Comparison of ENCODE assay signal across 8 cellular contexts in genomic region chr15:40763801-40764765, GRCh38. TPM values are rescaled to one million over a fixed set of nuclear protein-coding genes. Genes with fewer than 3 reads are reported as not detected.
DNase-seq lines count a peak whose midpoint lies in the region; ATAC-seq and TF ChIP-seq lines count a peak whose summit lies in the region.

TSS of gene GCHFR (plus strand) at chr15:40764068. CDS start at chr15:40764181, 113 bp downstream.

- peak; percentile 43 for TF ChIP-seq CTCF in Loucy (conservative IDR thresholded peaks at IDR 0.05; ENCODE audit: low read length)
- peak; percentile 37 to 57 (median 50) for TF ChIP-seq CTCF in right lobe of liver (IDR thresholded peaks at IDR 0.05)

- peaks cover 7% of the 10 kb centered on the region for H4K20me1 ChIP-seq in Loucy (ENCODE audit: insufficient read depth, low read length, poor library complexity, severe bottlenecking)

- peak; percentile 94 for TF ChIP-seq POLR2A in right lobe of liver (IDR thresholded peaks at IDR 0.05)

- H3K9me2 ChIP-seq in Loucy (replicated peaks; ENCODE audit: low read depth, low read length), result no peaks in the 10 kb centered on the region

- H3K4me3 ChIP-seq in Loucy (ENCODE audit: low read length, poor library complexity, severe bottlenecking), result peak within 1 kb of the TSS; percentile 98
- H3K4me3 ChIP-seq in right lobe of liver, result peak within 1 kb of the TSS; percentile 70 to 84 (median 79)

- peaks cover 35% of the 10 kb centered on the region for H3K4me1 Mint-ChIP-seq in activated CD4-positive, alpha-beta T cell treated with anti-CD3 and anti-CD28 coated beads for 36 hours

- no peaks in the 10 kb centered on the region for H3K27me3 Mint-ChIP-seq in activated CD4-positive, alpha-beta T cell treated with anti-CD3 and anti-CD28 coated beads for 36 hours

- peak within 1 kb of the TSS; percentile 78 for H2AFZ ChIP-seq in Loucy (ENCODE audit: low read length)

- CTCF ChIA-PET in activated CD4-positive, alpha-beta T cell treated with anti-CD3 and anti-CD28 coated beads for 36 hours (lab: Charles Lee), result interaction anchor here (0.6 to 1.9 kb wide), 8 partner anchors 9 to 809 kb away, joined by 3 to 7 read pairs (median 4); partner anchors contain the start of gene RMDN3

- DNase-seq in DMS153 treated with DMSO at 0.1 percent for 48 hours (lab: John Stamatoyannopoulos, UW; ENCODE audit: unreplicated experiment), result peak; percentile 21
- DNase-seq in activated CD4-positive, alpha-beta T cell treated with anti-CD3 and anti-CD28 coated beads for 36 hours, result peak; percentile 85
- peak; percentile 79 for DNase-seq in dermis blood vessel endothelial cell
- peak; percentile 88 to 93 (median 90) for DNase-seq in right lobe of liver
- DNase-seq in stimulated activated CD4-positive, alpha-beta T cell treated with anti-CD3 and anti-CD28 coated beads, TNF-alpha, amount 100 ng/mL, for 48 hours (ENCODE audit: low read depth in 3 of 3), result peak; percentile 45 to 60 (median 54)

- H3K4me2 ChIP-seq in Loucy (ENCODE audit: low read depth, low read length, poor library complexity, severe bottlenecking), result peak within 1 kb of the TSS; percentile 95

- POLR2A ChIA-PET in activated CD4-positive, alpha-beta T cell treated with anti-CD3 and anti-CD28 coated beads for 36 hours (lab: Charles Lee), result interaction anchor here (0.5 to 1.6 kb wide), 4 partner anchors 7 to 726 kb away, joined by 3 to 6 read pairs (median 4); partner anchors contain the start of gene RAD51

- H3K9me3 ChIP-seq in Loucy (ENCODE audit: insufficient read depth, low read depth, low read length), result no peaks in the 10 kb centered on the region
- no peaks in the 10 kb centered on the region for H3K9me3 ChIP-seq in right lobe of liver

- peaks cover 6% of the 10 kb centered on the region for H3K36me3 Mint-ChIP-seq in activated CD4-positive, alpha-beta T cell treated with anti-CD3 and anti-CD28 coated beads for 36 hours (ENCODE audit: low read depth)

- ATAC-seq in GM21447 (IDR thresholded peaks at IDR 0.05; ENCODE audit: unreplicated experiment) (peak; percentile 39), right lobe of liver (peak; percentile 78 to 87 (median 81)), HG02870 (IDR thresholded peaks at IDR 0.05; ENCODE audit: unreplicated experiment) (no peak)
- ATAC-seq in activated CD4-positive, alpha-beta T cell treated with anti-CD3 and anti-CD28 coated beads for 36 hours, result peak; percentile 73

- H3K4me1 ChIP-seq in Loucy (ENCODE audit: insufficient read depth, low read length, poor library complexity, severe bottlenecking) (peaks cover 49% of the 10 kb centered on the region), right lobe of liver (peaks cover 0 to 23% (median 3%) of the 10 kb centered on the region in 4 donors)

- H3K27me3 ChIP-seq in Loucy (ENCODE audit: insufficient read depth, low read length, poor library complexity, severe bottlenecking), result no peaks in the 10 kb centered on the region
- H3K27me3 ChIP-seq in right lobe of liver, result no peaks in the 10 kb centered on the region

- H3K79me2 ChIP-seq in Loucy (ENCODE audit: insufficient read depth, low read length), result peaks cover 51% of the 10 kb centered on the region

- peaks cover 4% of the 10 kb centered on the region; the same call in 1 of the 2 replicates for H3F3A ChIP-seq in Loucy (ENCODE audit: low read depth)

- peak within 1 kb of the TSS; percentile 83 to 92 (median 91) for H3K27ac ChIP-seq in right lobe of liver

- H3K9me3 Mint-ChIP-seq in activated CD4-positive, alpha-beta T cell treated with anti-CD3 and anti-CD28 coated beads for 36 hours (ENCODE audit: low read depth), result no peaks in the 10 kb centered on the region

- peak within 1 kb of the TSS; percentile 90 for H3K27ac Mint-ChIP-seq in activated CD4-positive, alpha-beta T cell treated with anti-CD3 and anti-CD28 coated beads for 36 hours

- 0% methylated on average over 13 of the region's 77 CpGs for WGBS in right lobe of liver (ENCODE audit: insufficient coverage, low coverage, low lambda C conversion rate, missing lambda C conversion rate)

- intact Hi-C loops in activated CD4-positive, alpha-beta T cell treated with anti-CD3 and anti-CD28 coated beads for 36 hours (cut with DNase I, micrococcal nuclease), result loop anchor here (1.0 to 2.0 kb wide), 5 partner anchors 9 to 353 kb away; partner anchors contain the start of genes DNAJC17 (in 2 of the 2), ZFYVE19 (in 2 of the 2), INO80 (in 1 of the 2) and RAD51 (in 1 of the 2)
- intact Hi-C loops in right lobe of liver (cut with DNase I), result no loop called here

- peak within 1 kb of the TSS; percentile 79 for H3K4me3 Mint-ChIP-seq in activated CD4-positive, alpha-beta T cell treated with anti-CD3 and anti-CD28 coated beads for 36 hours

- H3K36me3 ChIP-seq in Loucy (ENCODE audit: insufficient read depth, low read length) (no peaks in the 10 kb centered on the region; the same call in 1 of the 2 replicates), right lobe of liver (peaks cover 0 to 15% (median 8%) of the 10 kb centered on the region in 4 donors)

- H3K9ac ChIP-seq in Loucy (ENCODE audit: low read depth, low read length, poor library complexity, severe bottlenecking), result peak within 1 kb of the TSS; percentile 84

RNA-seq across cellular contexts. Expression of gene GCHFR, which starts in this region (rescaled TPM):
- 10 to 100 TPM; 32.8 to 41.1 TPM for total RNA-seq in activated CD4-positive, alpha-beta T cell treated with anti-CD3 and anti-CD28 coated beads for 36 hours
- total RNA-seq in dermis blood vessel endothelial cell (29.5 and 30.6 TPM in 2 replicates), right lobe of liver (100 to 1,000 TPM in 2 of 6 experiments, 10 to 100 TPM in 4; 65.4 to 181 (median 82.0) TPM)

Comparison
In these comparisons a context has a peak if more than half of its experiments do, and no peak if none do; other contexts are left out.
1. DNase-seq: peak in every context shown above with its lines; median percentile 90 in right lobe of liver; 85 in activated CD4-positive, alpha-beta T cell treated with anti-CD3 and anti-CD28 coated beads for 36 hours; 79 in dermis blood vessel endothelial cell; 54 in stimulated activated CD4-positive, alpha-beta T cell treated with anti-CD3 and anti-CD28 coated beads, TNF-alpha, amount 100 ng/mL, for 48 hours; 21 in DMS153 treated with DMSO at 0.1 percent for 48 hours.
2. intact Hi-C loops: an anchor here in activated CD4-positive, alpha-beta T cell treated with anti-CD3 and anti-CD28 coated beads for 36 hours (1.0 to 2.0 kb wide); none called in right lobe of liver.